Comparison of ENCODE assay signal across 1 cellular context in the genomic region with DNA sequence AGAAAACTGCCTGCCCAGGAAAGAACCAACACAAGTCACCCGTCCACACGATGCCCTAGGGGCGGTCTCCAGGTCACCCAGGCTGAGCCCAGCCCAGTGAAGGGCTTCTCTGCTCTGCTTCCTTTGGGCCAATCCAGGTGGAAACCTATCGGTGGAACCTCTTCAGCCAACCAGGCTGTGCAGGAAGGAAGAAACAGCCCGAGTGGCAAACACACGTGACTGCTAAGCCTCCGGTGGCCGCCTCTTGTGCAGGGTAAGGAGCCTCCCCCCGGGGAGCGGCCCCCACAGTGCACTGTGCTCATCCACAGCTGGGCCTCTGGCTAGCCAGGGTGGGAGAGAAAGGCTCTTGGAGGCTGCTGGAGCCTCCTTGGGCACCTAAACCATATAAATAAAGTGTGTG.
TF ChIP-seq lines count a peak whose summit lies in the region.

No MANE protein-coding gene starts in this region.

TF ChIP-seq in HEK293, 187 proteins besides CTCF, POLR2A, EP300 and RAD21 (continued from another document):
- TF ChIP-seq, protein P1, sequence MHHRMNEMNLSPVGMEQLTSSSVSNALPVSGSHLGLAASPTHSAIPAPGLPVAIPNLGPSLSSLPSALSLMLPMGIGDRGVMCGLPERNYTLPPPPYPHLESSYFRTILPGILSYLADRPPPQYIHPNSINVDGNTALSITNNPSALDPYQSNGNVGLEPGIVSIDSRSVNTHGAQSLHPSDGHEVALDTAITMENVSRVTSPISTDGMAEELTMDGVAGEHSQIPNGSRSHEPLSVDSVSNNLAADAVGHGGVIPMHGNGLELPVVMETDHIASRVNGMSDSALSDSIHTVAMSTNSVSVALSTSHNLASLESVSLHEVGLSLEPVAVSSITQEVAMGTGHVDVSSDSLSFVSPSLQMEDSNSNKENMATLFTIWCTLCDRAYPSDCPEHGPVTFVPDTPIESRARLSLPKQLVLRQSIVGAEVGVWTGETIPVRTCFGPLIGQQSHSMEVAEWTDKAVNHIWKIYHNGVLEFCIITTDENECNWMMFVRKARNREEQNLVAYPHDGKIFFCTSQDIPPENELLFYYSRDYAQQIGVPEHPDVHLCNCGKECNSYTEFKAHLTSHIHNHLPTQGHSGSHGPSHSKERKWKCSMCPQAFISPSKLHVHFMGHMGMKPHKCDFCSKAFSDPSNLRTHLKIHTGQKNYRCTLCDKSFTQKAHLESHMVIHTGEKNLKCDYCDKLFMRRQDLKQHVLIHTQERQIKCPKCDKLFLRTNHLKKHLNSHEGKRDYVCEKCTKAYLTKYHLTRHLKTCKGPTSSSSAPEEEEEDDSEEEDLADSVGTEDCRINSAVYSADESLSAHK (tag by site-specific recombination; IDR thresholded peaks at IDR 0.05), result 0 out of 2 replicates have a peak, but pooled peaks have one; percentile 24
- TF ChIP-seq, protein P2, sequence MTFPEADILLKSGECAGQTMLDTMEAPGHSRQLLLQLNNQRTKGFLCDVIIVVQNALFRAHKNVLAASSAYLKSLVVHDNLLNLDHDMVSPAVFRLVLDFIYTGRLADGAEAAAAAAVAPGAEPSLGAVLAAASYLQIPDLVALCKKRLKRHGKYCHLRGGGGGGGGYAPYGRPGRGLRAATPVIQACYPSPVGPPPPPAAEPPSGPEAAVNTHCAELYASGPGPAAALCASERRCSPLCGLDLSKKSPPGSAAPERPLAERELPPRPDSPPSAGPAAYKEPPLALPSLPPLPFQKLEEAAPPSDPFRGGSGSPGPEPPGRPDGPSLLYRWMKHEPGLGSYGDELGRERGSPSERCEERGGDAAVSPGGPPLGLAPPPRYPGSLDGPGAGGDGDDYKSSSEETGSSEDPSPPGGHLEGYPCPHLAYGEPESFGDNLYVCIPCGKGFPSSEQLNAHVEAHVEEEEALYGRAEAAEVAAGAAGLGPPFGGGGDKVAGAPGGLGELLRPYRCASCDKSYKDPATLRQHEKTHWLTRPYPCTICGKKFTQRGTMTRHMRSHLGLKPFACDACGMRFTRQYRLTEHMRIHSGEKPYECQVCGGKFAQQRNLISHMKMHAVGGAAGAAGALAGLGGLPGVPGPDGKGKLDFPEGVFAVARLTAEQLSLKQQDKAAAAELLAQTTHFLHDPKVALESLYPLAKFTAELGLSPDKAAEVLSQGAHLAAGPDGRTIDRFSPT (tag by site-specific recombination; IDR thresholded peaks at IDR 0.05), result no peak
- TF ChIP-seq GLIS2 (tag by site-specific recombination; IDR thresholded peaks at IDR 0.05) (no peak), ZIC2 (tag by site-specific recombination; IDR thresholded peaks at IDR 0.05) (peak; percentile 73), ZNF19 (tag by site-specific recombination; IDR thresholded peaks at IDR 0.05; ENCODE audit: low read depth) (no peak), GLIS1 (tag by site-specific recombination; IDR thresholded peaks at IDR 0.05) (peak; percentile 20; the same call in 1 of the 2 replicates), ZNF23 (tag by site-specific recombination; IDR thresholded peaks at IDR 0.05; ENCODE audit: borderline replicate concordance) (no peak)
- TF ChIP-seq, protein P3, sequence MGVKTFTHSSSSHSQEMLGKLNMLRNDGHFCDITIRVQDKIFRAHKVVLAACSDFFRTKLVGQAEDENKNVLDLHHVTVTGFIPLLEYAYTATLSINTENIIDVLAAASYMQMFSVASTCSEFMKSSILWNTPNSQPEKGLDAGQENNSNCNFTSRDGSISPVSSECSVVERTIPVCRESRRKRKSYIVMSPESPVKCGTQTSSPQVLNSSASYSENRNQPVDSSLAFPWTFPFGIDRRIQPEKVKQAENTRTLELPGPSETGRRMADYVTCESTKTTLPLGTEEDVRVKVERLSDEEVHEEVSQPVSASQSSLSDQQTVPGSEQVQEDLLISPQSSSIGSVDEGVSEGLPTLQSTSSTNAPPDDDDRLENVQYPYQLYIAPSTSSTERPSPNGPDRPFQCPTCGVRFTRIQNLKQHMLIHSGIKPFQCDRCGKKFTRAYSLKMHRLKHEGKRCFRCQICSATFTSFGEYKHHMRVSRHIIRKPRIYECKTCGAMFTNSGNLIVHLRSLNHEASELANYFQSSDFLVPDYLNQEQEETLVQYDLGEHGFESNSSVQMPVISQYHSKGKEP (tag by site-specific recombination; IDR thresholded peaks at IDR 0.05), result no peak
- TF ChIP-seq, protein P4, sequence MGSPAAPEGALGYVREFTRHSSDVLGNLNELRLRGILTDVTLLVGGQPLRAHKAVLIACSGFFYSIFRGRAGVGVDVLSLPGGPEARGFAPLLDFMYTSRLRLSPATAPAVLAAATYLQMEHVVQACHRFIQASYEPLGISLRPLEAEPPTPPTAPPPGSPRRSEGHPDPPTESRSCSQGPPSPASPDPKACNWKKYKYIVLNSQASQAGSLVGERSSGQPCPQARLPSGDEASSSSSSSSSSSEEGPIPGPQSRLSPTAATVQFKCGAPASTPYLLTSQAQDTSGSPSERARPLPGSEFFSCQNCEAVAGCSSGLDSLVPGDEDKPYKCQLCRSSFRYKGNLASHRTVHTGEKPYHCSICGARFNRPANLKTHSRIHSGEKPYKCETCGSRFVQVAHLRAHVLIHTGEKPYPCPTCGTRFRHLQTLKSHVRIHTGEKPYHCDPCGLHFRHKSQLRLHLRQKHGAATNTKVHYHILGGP (tag by site-specific recombination; IDR thresholded peaks at IDR 0.05), result no peak
